Comparison of ENCODE assay signal across 12 cellular contexts in genomic region chr5:126525630-126526245, GRCh38.
A peak's percentile ranks its signal among the peaks of the same experiment; 100 is the strongest.
DNase-seq lines count a peak whose midpoint lies in the region; ATAC-seq and TF ChIP-seq lines count a peak whose summit lies in the region.
"Had no signal": no experiment of that assay in that cellular context is flagged by ENCODE, and none has a peak within 500 bp of the region (broad histone marks: within the 10 kb centered on the region; RNA-seq: fewer than 3 reads in every experiment).

No MANE protein-coding gene starts in this region.

- H3K27me3 ChIP-seq in lung (ENCODE audit: control insufficient read depth, insufficient read depth) (no peaks in the 10 kb centered on the region), uterus (no peaks in the 10 kb centered on the region)

- H3K4me3 ChIP-seq in lung, result no peak overlapping the region
- no peak overlapping the region for H3K4me3 ChIP-seq in uterus

- H3K36me3 ChIP-seq in lung (ENCODE audit: control insufficient read depth in 2 of 2, insufficient read depth in 2 of 2, low read length in 2 of 2) (no peaks in the 10 kb centered on the region), uterus (no peaks in the 10 kb centered on the region)

- peak; percentile 13 to 57 for TF ChIP-seq POLR2A in uterus (IDR thresholded peaks at IDR 0.05)
- no peak for TF ChIP-seq POLR2A in GM18505 (IDR thresholded peaks at IDR 0.05; ENCODE audit: borderline replicate concordance, extremely low read depth, insufficient read depth, insufficient read length)

- H3K4me1 ChIP-seq in lung (ENCODE audit: control insufficient read depth in 2 of 2, insufficient read depth in 2 of 2, low read length in 2 of 2) (peaks cover 0 to 2% of the 10 kb centered on the region in 2 donors), uterus (peaks cover 9 to 17% of the 10 kb centered on the region in 2 donors)

- peak; percentile 34 for DNase-seq in DMS 273 (lab: John Stamatoyannopoulos, UW; ENCODE audit: unreplicated experiment)
- no peak for DNase-seq in DMS 273 treated with DMSO at 0.1 percent for 48 hours (lab: John Stamatoyannopoulos, UW)
- DNase-seq in epithelial cell of prostate (ENCODE audit: low read depth, low spot score), result no peak
- DNase-seq in lung (ENCODE audit: low spot score), result peak; percentile 41
- DNase-seq in uterus, result peak; percentile 66 to 87
- DNase-seq in mesenteric fat pad (ENCODE audit: low spot score), result no peak
- no peak for DNase-seq in SW 1271 (lab: John Stamatoyannopoulos, UW)
- DNase-seq: effector CD4-positive, alpha-beta T cell; naive B cell; NCI-H2081 had no signal

- TF ChIP-seq CTCF in lung (IDR thresholded peaks at IDR 0.05; ENCODE audit: control extremely low read depth, extremely low read depth) (no peak), uterus (IDR thresholded peaks at IDR 0.05) (no peak)

- 34 to 41% methylated on average over 5 of the region's 5 CpGs for WGBS in lung, 2 donors

- H3K27ac ChIP-seq in epithelial cell of prostate, result peak overlapping the region; percentile 20
- peak overlapping the region in 1 of 2 donors; percentile 17 for H3K27ac ChIP-seq in lung (ENCODE audit: low read depth in 1 of 2, low read length in 1 of 2)
- H3K27ac ChIP-seq in uterus, result peak overlapping the region; percentile 83 to 95
- H3K27ac ChIP-seq: 22Rv1 had no signal

- H3K9me3 ChIP-seq in lung (ENCODE audit: control insufficient read depth in 2 of 2, insufficient read depth in 1 of 2, low read length in 1 of 2) (no peaks in the 10 kb centered on the region), uterus (no peaks in the 10 kb centered on the region)

- intact Hi-C loops in uterus (cut with DNase I; ENCODE audit: low total_unique reads), result no loop called here

- ATAC-seq in lung (ENCODE audit: insufficient read depth, low FRiP score) (no peak), GM18505 (IDR thresholded peaks at IDR 0.05; ENCODE audit: unreplicated experiment) (no peak)

Comparison
In these comparisons a context has a peak if more than half of its experiments do, and no peak if none do; other contexts are left out.
1. DNase-seq: peak in DMS 273 (single experiment), lung (single experiment) and uterus (2 of 2); none in DMS 273 treated with DMSO at 0.1 percent for 48 hours (single experiment), epithelial cell of prostate (single experiment), mesenteric fat pad (single experiment) and SW 1271 (0 of 2).